16 cellular contexts compared by ENCODE assay signal in the genomic region with DNA sequence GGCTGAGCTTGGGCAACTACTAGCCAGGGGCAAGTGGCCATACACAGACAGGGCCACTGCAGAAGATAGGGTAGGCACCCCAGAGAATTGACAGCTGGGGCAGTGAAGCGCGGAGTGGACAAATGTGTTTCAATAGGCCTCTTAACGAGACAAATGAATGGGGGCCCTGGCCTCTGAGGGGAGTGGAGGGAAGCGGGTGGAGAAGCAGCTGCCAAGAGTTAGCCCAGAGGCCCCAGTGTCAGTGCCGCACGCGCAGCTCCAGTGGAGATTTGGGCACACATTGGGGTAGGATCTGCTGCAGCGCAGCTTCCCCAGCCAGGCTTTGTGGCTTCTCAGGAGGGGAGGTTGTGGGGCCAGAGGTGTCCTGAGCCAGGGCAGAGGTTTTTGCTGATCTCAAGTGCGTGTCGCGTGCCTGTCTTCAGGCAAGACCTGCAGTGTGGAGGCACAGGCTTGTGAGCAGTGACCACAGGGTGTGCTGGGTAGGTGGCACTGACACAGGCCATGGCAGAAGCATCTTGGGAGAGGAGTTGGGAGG. TPM values are rescaled to one million over a fixed set of nuclear protein-coding genes. Genes with fewer than 3 reads are reported as not detected.
A peak's percentile ranks its signal among the peaks of the same experiment; 100 is the strongest.
DNase-seq lines count a peak whose midpoint lies in the region; ATAC-seq and TF ChIP-seq lines count a peak whose summit lies in the region.
"Had no signal": no experiment of that assay in that cellular context is flagged by ENCODE, and none has a peak within 500 bp of the region (broad histone marks: within the 10 kb centered on the region; RNA-seq: fewer than 3 reads in every experiment).

No MANE protein-coding gene starts in this region.

- H3K9ac ChIP-seq in duodenal mucosa (ENCODE audit: low read depth in 1 of 2, low read length in 2 of 2) = peak overlapping the region; percentile 27 to 41

- H3K4me1 Mint-ChIP-seq in nephron (peaks cover 57% of the 10 kb centered on the region), type B pancreatic cell (ENCODE audit: unreplicated experiment) (peaks cover 64% of the 10 kb centered on the region)
- H3K4me1 Mint-ChIP-seq in stimulated activated effector memory CD8-positive, alpha-beta T cell treated with anti-CD3 and anti-CD28 coated beads, Interleukin-12 subunit alpha, Interleukin-12 subunit beta, amount 100 ng/mL, for 72 hours = no peaks in the 10 kb centered on the region
- peaks cover 4% of the 10 kb centered on the region for H3K4me1 Mint-ChIP-seq in activated naive CD8-positive, alpha-beta T cell treated with anti-CD3 and anti-CD28 coated beads for 36 hours

- peaks cover 3 to 4% of the 10 kb centered on the region in 2 donors for H3K36me3 ChIP-seq in duodenal mucosa (ENCODE audit: control insufficient read depth in 1 of 2, insufficient read depth in 2 of 2, low read length in 2 of 2)

- no peaks in the 10 kb centered on the region for H3K27me3 ChIP-seq in duodenal mucosa (ENCODE audit: control insufficient read depth in 1 of 2, insufficient read depth in 2 of 2, low read length in 2 of 2)
- H3K27me3 ChIP-seq: gastroesophageal sphincter had no signal

- peaks cover 91 to 93% of the 10 kb centered on the region in 2 donors for H3K4me1 ChIP-seq in duodenal mucosa (ENCODE audit: control insufficient read depth in 1 of 2, insufficient read depth in 2 of 2, low read length in 2 of 2)
- H3K4me1 ChIP-seq: psoas muscle had no signal

- no peak overlapping the region for H3K4me3 ChIP-seq in duodenal mucosa (ENCODE audit: low read depth in 1 of 2, low read length in 2 of 2)
- H3K4me3 ChIP-seq: gastroesophageal sphincter, psoas muscle had no signal

- peak overlapping the region; percentile 56 to 95 (median 78) for H3K27ac Mint-ChIP-seq in nephron
- H3K27ac Mint-ChIP-seq in type B pancreatic cell = peak overlapping the region; percentile 93
- H3K27ac Mint-ChIP-seq in stimulated activated effector memory CD8-positive, alpha-beta T cell treated with anti-CD3 and anti-CD28 coated beads, Interleukin-12 subunit alpha, Interleukin-12 subunit beta, amount 100 ng/mL, for 72 hours = no peak overlapping the region
- no peak overlapping the region for H3K27ac Mint-ChIP-seq in activated naive CD8-positive, alpha-beta T cell treated with anti-CD3 and anti-CD28 coated beads for 36 hours
- H3K27ac Mint-ChIP-seq: activated naive CD4-positive, alpha-beta T cell treated with anti-CD3 and anti-CD28 coated beads, Interleukin-2, amount 50 U/mL, for 72 hours had no signal

- H3K27ac ChIP-seq in duodenal mucosa (ENCODE audit: low read depth, low read length) = peak overlapping the region; percentile 44
- H3K27ac ChIP-seq: gastroesophageal sphincter, psoas muscle had no signal

- H3K4me3 Mint-ChIP-seq in nephron = peak overlapping the region in 2 of 3 experiments; percentile 26 to 45
- H3K4me3 Mint-ChIP-seq in type B pancreatic cell = peak overlapping the region; percentile 63
- H3K4me3 Mint-ChIP-seq in stimulated activated effector memory CD8-positive, alpha-beta T cell treated with anti-CD3 and anti-CD28 coated beads, Interleukin-12 subunit alpha, Interleukin-12 subunit beta, amount 100 ng/mL, for 72 hours = no peak overlapping the region
- no peak overlapping the region for H3K4me3 Mint-ChIP-seq in activated naive CD8-positive, alpha-beta T cell treated with anti-CD3 and anti-CD28 coated beads for 36 hours

- H3K9me3 ChIP-seq in duodenal mucosa (ENCODE audit: control insufficient read depth in 1 of 2, low read length in 2 of 2) = no peaks in the 10 kb centered on the region
- H3K9me3 ChIP-seq: gastroesophageal sphincter, psoas muscle had no signal

- TF ChIP-seq CTCF in nephron (IDR thresholded peaks at IDR 0.05; ENCODE audit: unreplicated experiment in 3 of 3) (no peak), type B pancreatic cell (conservative IDR thresholded peaks at IDR 0.05) (no peak)

- peaks cover 10% of the 10 kb centered on the region for H3K36me3 Mint-ChIP-seq in nephron (ENCODE audit: low read depth)
- peaks cover 21% of the 10 kb centered on the region for H3K36me3 Mint-ChIP-seq in type B pancreatic cell
- no peaks in the 10 kb centered on the region for H3K36me3 Mint-ChIP-seq in stimulated activated effector memory CD8-positive, alpha-beta T cell treated with anti-CD3 and anti-CD28 coated beads, Interleukin-12 subunit alpha, Interleukin-12 subunit beta, amount 100 ng/mL, for 72 hours
- no peaks in the 10 kb centered on the region for H3K36me3 Mint-ChIP-seq in activated naive CD8-positive, alpha-beta T cell treated with anti-CD3 and anti-CD28 coated beads for 36 hours
- H3K36me3 Mint-ChIP-seq: activated naive CD4-positive, alpha-beta T cell treated with anti-CD3 and anti-CD28 coated beads, Interleukin-2, amount 50 U/mL, for 72 hours had no signal

- peak; percentile 52 for DNase-seq in NCI-H2107 treated with DMSO at 0.1 percent for 48 hours (lab: John Stamatoyannopoulos, UW; ENCODE audit: unreplicated experiment)
- no peak for DNase-seq in NCI-H2107 (lab: John Stamatoyannopoulos, UW)
- no peak for DNase-seq in type B pancreatic cell (ENCODE audit: extremely low spot score, unreplicated experiment)
- DNase-seq in stimulated activated effector memory CD8-positive, alpha-beta T cell treated with anti-CD3 and anti-CD28 coated beads, Interleukin-12 subunit alpha, Interleukin-12 subunit beta, amount 100 ng/mL, for 72 hours (ENCODE audit: low spot score in 2 of 2) = no peak
- no peak for DNase-seq in activated naive CD8-positive, alpha-beta T cell treated with anti-CD3 and anti-CD28 coated beads for 36 hours
- DNase-seq: activated CD8-positive, alpha-beta memory T cell treated with anti-CD3 and anti-CD28 coated beads for 24 hours; cortex of kidney; HCEC 1CT; NCI-H1436 treated with DMSO at 0.1 percent for 48 hours; psoas muscle; stimulated activated CD4-positive, alpha-beta T cell treated with anti-CD3 and anti-CD28 coated beads, Interleukin-4, amount 100 ng/mL, for 24 hours had no signal

- H3K9me3 Mint-ChIP-seq in nephron = no peaks in the 10 kb centered on the region
- no peaks in the 10 kb centered on the region for H3K9me3 Mint-ChIP-seq in type B pancreatic cell
- H3K9me3 Mint-ChIP-seq in stimulated activated effector memory CD8-positive, alpha-beta T cell treated with anti-CD3 and anti-CD28 coated beads, Interleukin-12 subunit alpha, Interleukin-12 subunit beta, amount 100 ng/mL, for 72 hours = no peaks in the 10 kb centered on the region
- no peaks in the 10 kb centered on the region for H3K9me3 Mint-ChIP-seq in activated naive CD8-positive, alpha-beta T cell treated with anti-CD3 and anti-CD28 coated beads for 36 hours
- H3K9me3 Mint-ChIP-seq: activated naive CD4-positive, alpha-beta T cell treated with anti-CD3 and anti-CD28 coated beads, Interleukin-2, amount 50 U/mL, for 72 hours had no signal

- H3K27me3 Mint-ChIP-seq in nephron (ENCODE audit: low read depth) (peaks cover 8% of the 10 kb centered on the region), type B pancreatic cell (peaks cover 4% of the 10 kb centered on the region)
- H3K27me3 Mint-ChIP-seq in activated naive CD8-positive, alpha-beta T cell treated with anti-CD3 and anti-CD28 coated beads for 36 hours = peaks cover 4% of the 10 kb centered on the region

- ATAC-seq in HG02642 (IDR thresholded peaks at IDR 0.05; ENCODE audit: poor library complexity, unreplicated experiment) = no peak
- no peak for ATAC-seq in stimulated activated effector memory CD8-positive, alpha-beta T cell treated with anti-CD3 and anti-CD28 coated beads, Interleukin-12 subunit alpha, Interleukin-12 subunit beta, amount 100 ng/mL, for 72 hours
- ATAC-seq: activated naive CD4-positive, alpha-beta T cell treated with anti-CD3 and anti-CD28 coated beads, Interleukin-2, amount 50 U/mL, for 72 hours; gastroesophageal sphincter; psoas muscle had no signal

RNA-seq across cellular contexts. Expression of a gene that starts 16.9 kb away (rescaled TPM):
- total RNA-seq in type B pancreatic cell (ENCODE audit: low replicate concordance) = 260 and 507 TPM in 2 replicates
- 1 to 10 TPM; 3.1 to 3.6 TPM for total RNA-seq in activated naive CD8-positive, alpha-beta T cell treated with anti-CD3 and anti-CD28 coated beads for 36 hours

Comparison
In these comparisons a context has a peak if more than half of its experiments do, and no peak if none do; other contexts are left out.
1. H3K27ac Mint-ChIP-seq: peak in nephron (3 of 3) and type B pancreatic cell (single experiment); none in stimulated activated effector memory CD8-positive, alpha-beta T cell treated with anti-CD3 and anti-CD28 coated beads, Interleukin-12 subunit alpha, Interleukin-12 subunit beta, amount 100 ng/mL, for 72 hours (single experiment) and activated naive CD8-positive, alpha-beta T cell treated with anti-CD3 and anti-CD28 coated beads for 36 hours (single experiment).
2. H3K4me3 Mint-ChIP-seq: peak in nephron (2 of 3) and type B pancreatic cell (single experiment); none in stimulated activated effector memory CD8-positive, alpha-beta T cell treated with anti-CD3 and anti-CD28 coated beads, Interleukin-12 subunit alpha, Interleukin-12 subunit beta, amount 100 ng/mL, for 72 hours (single experiment) and activated naive CD8-positive, alpha-beta T cell treated with anti-CD3 and anti-CD28 coated beads for 36 hours (single experiment).
3. RNA of a gene that starts 16.9 kb away (total RNA-seq): 260 to 507 TPM in type B pancreatic cell; 3.1 to 3.6 TPM in activated naive CD8-positive, alpha-beta T cell treated with anti-CD3 and anti-CD28 coated beads for 36 hours; every median in the first group is over 10 times any median in the second.